8 cellular contexts compared by ENCODE assay signal in genomic region chr10:80205478-80206276, GRCh38. TPM values are rescaled to one million over a fixed set of nuclear protein-coding genes. Genes with fewer than 3 reads are reported as not detected.
A peak's percentile ranks its signal among the peaks of the same experiment; 100 is the strongest.
DNase-seq lines count a peak whose midpoint lies in the region; ATAC-seq and TF ChIP-seq lines count a peak whose summit lies in the region.

Gene ANXA11 (minus strand): TSS chr10:80205537. CDS start chr10:80172861, 32,676 bp downstream.

- peak within 1 kb of the TSS; percentile 96 to 99 for H3K9ac ChIP-seq in colonic mucosa (ENCODE audit: low read depth in 2 of 2, low read length in 2 of 2)

- H3K4me1 ChIP-seq in colonic mucosa (peaks cover 29% of the 10 kb centered on the region), left lung (peaks cover 34 to 50% of the 10 kb centered on the region in 2 donors)

- TF ChIP-seq CTCF in AG04450 (IDR thresholded peaks at IDR 0.05; ENCODE audit: low read depth, low read length) (no peak), colonic mucosa (IDR thresholded peaks at IDR 0.05) (no peak), left lung (IDR thresholded peaks at IDR 0.05) (peak in 1 of 2 donors; percentile 11)

- CTCF ChIA-PET in AG04450 (lab: Charles Lee) = interaction anchor here (3.1 kb wide), 1 partner anchor 17 kb away, joined by 22 read pairs; no protein-coding TSS in a partner anchor

- H3K9me3 ChIP-seq in AG04450 (ENCODE audit: control insufficient read depth, insufficient read depth, low read length) = no peaks in the 10 kb centered on the region
- no peaks in the 10 kb centered on the region for H3K9me3 ChIP-seq in colonic mucosa
- no peaks in the 10 kb centered on the region for H3K9me3 ChIP-seq in left lung

- H3K36me3 ChIP-seq in colonic mucosa (no peaks in the 10 kb centered on the region), left lung (no peaks in the 10 kb centered on the region)

- peak within 1 kb of the TSS; percentile 81 for H3K4me3 ChIP-seq in AG04450 (ENCODE audit: low read depth, low read length)
- peak within 1 kb of the TSS; percentile 88 for H3K4me3 ChIP-seq in colonic mucosa
- peak within 1 kb of the TSS; percentile 81 to 90 for H3K4me3 ChIP-seq in left lung

- H3K27ac ChIP-seq in AG04450 (ENCODE audit: low read depth, low read length) (peak within 1 kb of the TSS; percentile 57), colonic mucosa (peak within 1 kb of the TSS; percentile 99), left lung (peak within 1 kb of the TSS; percentile 97 to 99)

- intact Hi-C loops in colonic mucosa (cut with DNase I) = no loop called here
- intact Hi-C loops in left lung (cut with DNase I) = loop anchor here in 1 of 2 donors (5.0 kb wide), 1 partner anchor 63 kb away; no protein-coding TSS in a partner anchor

- POLR2A ChIA-PET in AG04450 (lab: Yijun Ruan, JAX) = no interaction called here

- DNase-seq in AG04450 (ENCODE audit: low read depth, low spot score) (no peak), NCI-H345 treated with DMSO at 0.1 percent for 48 hours (lab: John Stamatoyannopoulos, UW; ENCODE audit: unreplicated experiment) (peak; percentile 59), colonic mucosa (peak; percentile 88), left lung (peak; percentile 86 to 97)
- peak; percentile 79 for DNase-seq in activated CD4-positive, alpha-beta T cell treated with anti-CD3 and anti-CD28 coated beads for 1 hour
- DNase-seq in stimulated activated CD4-positive, alpha-beta T cell treated with anti-CD3 and anti-CD28 coated beads, Interleukin-4, amount 100 ng/mL, for 24 hours = peak; percentile 84

- no peaks in the 10 kb centered on the region for H3K27me3 ChIP-seq in AG04450 (ENCODE audit: control insufficient read depth, insufficient read depth, low read length)
- H3K27me3 ChIP-seq in colonic mucosa = no peaks in the 10 kb centered on the region
- no peaks in the 10 kb centered on the region for H3K27me3 ChIP-seq in left lung

- ATAC-seq in GM18868 (IDR thresholded peaks at IDR 0.05; ENCODE audit: unreplicated experiment) = peak; percentile 86
- ATAC-seq in HG03097 (IDR thresholded peaks at IDR 0.05; ENCODE audit: low FRiP score, unreplicated experiment) = peak; percentile 88
- peak; percentile 79 for ATAC-seq in left lung

RNA-seq across cellular contexts. Expression of gene ANXA11, which starts in this region (rescaled TPM):
- polyA plus RNA-seq in AG04450 (2011; rRNA removed) = 161 and 182 TPM in 2 replicates
- 120 and 127 TPM in 2 replicates for polyA minus RNA-seq in AG04450 (2011; rRNA and poly(A)+ RNA removed)
- total RNA-seq in colonic mucosa (100 to 1,000 TPM; 271 to 353 TPM), left lung (100 to 1,000 TPM; 281 to 298 TPM)
